ENCODE assay signal across 16 cellular contexts in genomic region chr5:56566374-56567249, GRCh38.
"Had no signal": no experiment of that assay in that cellular context is flagged by ENCODE, and none has a peak within 500 bp of the region (broad histone marks: within the 10 kb centered on the region; RNA-seq: fewer than 3 reads in every experiment).

No MANE protein-coding gene starts in this region.

- H3K36me3 ChIP-seq: breast epithelium, left lung, pancreas, right lobe of liver, upper lobe of left lung, WERI-Rb-1 had no signal

- H3K27me3 Mint-ChIP-seq: activated naive CD4-positive, alpha-beta T cell treated with anti-CD3 and anti-CD28 coated beads, Interleukin-2, amount 50 U/mL, for 24 hours; naive thymus-derived CD8-positive, alpha-beta T cell had no signal

- H3K4me3 ChIP-seq: breast epithelium, coronary artery, left lung, pancreas, right lobe of liver, testis, upper lobe of left lung had no signal

- H3K27ac Mint-ChIP-seq: activated naive CD4-positive, alpha-beta T cell treated with anti-CD3 and anti-CD28 coated beads, Interleukin-2, amount 50 U/mL, for 24 hours; activated T-cell treated with anti-CD3 and anti-CD28 coated beads, Interleukin-2, amount 50 U/mL, for 72 hours; naive thymus-derived CD8-positive, alpha-beta T cell; stimulated activated effector memory CD8-positive, alpha-beta T cell treated with anti-CD3 and anti-CD28 coated beads, Interleukin-12 subunit alpha, Interleukin-12 subunit beta, amount 100 ng/mL, for 72 hours had no signal

- H3K9me3 ChIP-seq: breast epithelium, left lung, pancreas, right lobe of liver, testis, upper lobe of left lung had no signal

- H3K4me1 ChIP-seq: breast epithelium, right lobe of liver, testis had no signal

- H3K27ac ChIP-seq: breast epithelium, coronary artery, left lung, pancreas, right lobe of liver, testis, upper lobe of left lung, WERI-Rb-1 had no signal

- H3K9me3 Mint-ChIP-seq: activated naive CD4-positive, alpha-beta T cell treated with anti-CD3 and anti-CD28 coated beads, Interleukin-2, amount 50 U/mL, for 24 hours; activated T-cell treated with anti-CD3 and anti-CD28 coated beads, Interleukin-2, amount 50 U/mL, for 72 hours; naive thymus-derived CD8-positive, alpha-beta T cell; stimulated activated effector memory CD8-positive, alpha-beta T cell treated with anti-CD3 and anti-CD28 coated beads, Interleukin-12 subunit alpha, Interleukin-12 subunit beta, amount 100 ng/mL, for 72 hours had no signal

- H3K4me1 Mint-ChIP-seq: stimulated activated effector memory CD8-positive, alpha-beta T cell treated with anti-CD3 and anti-CD28 coated beads, Interleukin-12 subunit alpha, Interleukin-12 subunit beta, amount 100 ng/mL, for 72 hours had no signal

- H3K4me3 Mint-ChIP-seq: activated naive CD4-positive, alpha-beta T cell treated with anti-CD3 and anti-CD28 coated beads, Interleukin-2, amount 50 U/mL, for 24 hours; activated T-cell treated with anti-CD3 and anti-CD28 coated beads, Interleukin-2, amount 50 U/mL, for 72 hours; naive thymus-derived CD8-positive, alpha-beta T cell; stimulated activated effector memory CD8-positive, alpha-beta T cell treated with anti-CD3 and anti-CD28 coated beads, Interleukin-12 subunit alpha, Interleukin-12 subunit beta, amount 100 ng/mL, for 72 hours had no signal

- H3K27me3 ChIP-seq: breast epithelium, left lung, pancreas, right lobe of liver, testis, upper lobe of left lung had no signal

- DNase-seq: activated CD4-positive, alpha-beta T cell treated with anti-CD3 and anti-CD28 coated beads for 1 hour; activated effector memory CD4-positive, alpha-beta T cell treated with anti-CD3 and anti-CD28 coated beads, Interleukin-2, amount 50 U/mL, for 16 hours; activated T-cell treated with anti-CD3 and anti-CD28 coated beads, Interleukin-2, amount 50 U/mL, for 72 hours; erythroblast; left lung; naive thymus-derived CD8-positive, alpha-beta T cell; pancreas; right lobe of liver; stimulated activated CD4-positive, alpha-beta T cell treated with anti-CD3 and anti-CD28 coated beads, Interleukin-4, amount 100 ng/mL, for 24 hours; testis; WERI-Rb-1 had no signal

- H3K36me3 Mint-ChIP-seq: activated naive CD4-positive, alpha-beta T cell treated with anti-CD3 and anti-CD28 coated beads, Interleukin-2, amount 50 U/mL, for 24 hours; naive thymus-derived CD8-positive, alpha-beta T cell; stimulated activated effector memory CD8-positive, alpha-beta T cell treated with anti-CD3 and anti-CD28 coated beads, Interleukin-12 subunit alpha, Interleukin-12 subunit beta, amount 100 ng/mL, for 72 hours had no signal
